ENCODE assay signal across 20 cellular contexts in genomic region chr20:33267691-33268090, GRCh38. TPM values are rescaled to one million over a fixed set of nuclear protein-coding genes. Genes with fewer than 3 reads are reported as not detected.
"Had no signal": no experiment of that assay in that cellular context is flagged by ENCODE, and none has a peak within 500 bp of the region (broad histone marks: within the 10 kb centered on the region; RNA-seq: fewer than 3 reads in every experiment).

No MANE protein-coding gene starts in this region.

- DNase-seq: activated CD4-positive, alpha-beta T cell treated with anti-CD3 and anti-CD28 coated beads, Interleukin-2, amount 50 U/mL, for 1 hour; activated CD4-positive, CD25-positive, alpha-beta regulatory T cell; activated gamma-delta T cell; activated T-cell treated with anti-CD3 and anti-CD28 coated beads, Interleukin-2, amount 50 U/mL, for 24 hours; brain microvascular endothelial cell; dermis blood vessel endothelial cell; hypothalamus; psoas muscle; right lobe of liver; stimulated activated naive CD4-positive, alpha-beta T cell; substantia nigra; T-helper 17 cell; transverse colon had no signal

- H3K27me3 ChIP-seq: brain microvascular endothelial cell, right lobe of liver had no signal

- H3K9me3 ChIP-seq: psoas muscle, right lobe of liver, transverse colon had no signal

- H3K36me3 ChIP-seq: brain microvascular endothelial cell, right lobe of liver, transverse colon had no signal

- H3K36me3 Mint-ChIP-seq: activated naive CD8-positive, alpha-beta T cell had no signal

- H3K4me1 ChIP-seq: psoas muscle, right lobe of liver, transverse colon had no signal

- H3K9me3 Mint-ChIP-seq: activated T-cell treated with anti-CD3 and anti-CD28 coated beads, Interleukin-2, amount 50 U/mL, for 24 hours; nephron had no signal

- ATAC-seq: esophagus mucosa, psoas muscle, right lobe of liver, T-helper 17 cell had no signal

- H3K27ac ChIP-seq: brain microvascular endothelial cell, psoas muscle, right lobe of liver, transverse colon had no signal

- H3K4me3 ChIP-seq: psoas muscle, right lobe of liver, transverse colon had no signal

- H3K4me3 Mint-ChIP-seq: activated naive CD8-positive, alpha-beta T cell; activated T-cell treated with anti-CD3 and anti-CD28 coated beads, Interleukin-2, amount 50 U/mL, for 24 hours; nephron; T-helper 17 cell had no signal

- H3K27ac Mint-ChIP-seq: activated naive CD8-positive, alpha-beta T cell; activated T-cell treated with anti-CD3 and anti-CD28 coated beads, Interleukin-2, amount 50 U/mL, for 24 hours; nephron; T-helper 17 cell had no signal

RNA-seq across cellular contexts. Expression of gene BPIFB1, which starts 15.3 kb away (rescaled TPM):
- total RNA-seq: dermis blood vessel endothelial cell, glomerular endothelial cell, lung microvascular endothelial cell, mononuclear cell, osteoblast, psoas muscle, right lobe of liver, T-helper 17 cell, transverse colon had no signal

RNA-seq across cellular contexts. Expression of gene BPIFA1, which starts 31.9 kb away (rescaled TPM):
- total RNA-seq: dermis blood vessel endothelial cell, esophagus mucosa, glomerular endothelial cell, lung microvascular endothelial cell, mononuclear cell, osteoblast, psoas muscle, right lobe of liver, T-helper 17 cell, transverse colon had no signal
- polyA plus RNA-seq: psoas muscle had no signal

RNA-seq across cellular contexts. Expression of gene BPIFA3, which starts 50.5 kb away (rescaled TPM):
- total RNA-seq: dermis blood vessel endothelial cell, esophagus mucosa, glomerular endothelial cell, lung microvascular endothelial cell, mononuclear cell, osteoblast, psoas muscle, right lobe of liver, T-helper 17 cell, transverse colon had no signal
- polyA plus RNA-seq: psoas muscle had no signal
